In the genomic region with DNA sequence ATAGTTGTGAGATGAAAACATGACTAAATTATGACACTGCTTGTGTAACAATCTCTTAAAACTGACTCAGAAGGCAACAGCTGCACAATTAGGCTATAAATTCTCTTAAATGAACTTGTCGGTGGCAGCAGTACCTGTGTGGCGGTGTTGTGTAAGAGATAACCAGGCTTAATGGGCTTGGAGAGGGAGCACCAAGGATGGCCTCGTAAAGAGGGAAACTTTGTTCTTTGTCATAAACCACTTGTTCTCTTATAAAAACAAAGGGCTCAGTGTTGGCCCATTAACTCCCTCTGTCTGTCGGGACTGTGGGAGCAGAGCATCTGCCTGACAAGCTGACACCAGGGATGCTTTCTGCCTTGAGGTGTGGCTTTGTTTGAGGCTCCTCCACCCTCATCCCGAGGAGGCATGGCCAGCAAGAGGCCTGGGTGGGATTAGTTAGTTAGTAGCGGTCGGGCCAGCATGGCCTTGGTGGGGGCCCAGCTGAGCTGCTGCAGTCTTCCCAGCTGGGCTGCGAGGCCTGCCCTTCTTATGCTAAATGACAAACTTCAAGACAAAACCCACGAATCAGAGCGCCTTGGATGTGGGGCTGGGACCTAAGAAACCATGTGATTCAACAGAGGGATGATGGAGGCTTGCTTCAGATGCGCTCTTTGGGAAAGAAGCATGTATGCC, we compare ENCODE assay signal across 16 cellular contexts.
DNase-seq lines count a peak whose midpoint lies in the region; ATAC-seq and TF ChIP-seq lines count a peak whose summit lies in the region.
"Had no signal": no experiment of that assay in that cellular context is flagged by ENCODE, and none has a peak within 500 bp of the region (broad histone marks: within the 10 kb centered on the region; RNA-seq: fewer than 3 reads in every experiment).

No MANE protein-coding gene starts in this region.

- H3K4me2 ChIP-seq in PC-3 (ENCODE audit: low read length) = no peak overlapping the region

- no peaks in the 10 kb centered on the region for H3K4me1 Mint-ChIP-seq in activated T-cell treated with anti-CD3 and anti-CD28 coated beads, Interleukin-2, amount 50 U/mL, for 4 hours (ENCODE audit: low read depth)
- H3K4me1 Mint-ChIP-seq: activated CD4-positive, alpha-beta memory T cell treated with anti-CD3 and anti-CD28 coated beads, Interleukin-2, amount 10 ng/mL, durations not matched to agents 7 days and 5 days had no signal

- H3K9me3 ChIP-seq in PC-3 (ENCODE audit: low read length) (no peaks in the 10 kb centered on the region), iPS DF 6.9 (ENCODE audit: control insufficient read depth, insufficient read depth, low read length) (no peaks in the 10 kb centered on the region), Peyer's patch (no peaks in the 10 kb centered on the region)
- H3K9me3 ChIP-seq: Caco-2 had no signal

- H3K27ac ChIP-seq in PC-3 (ENCODE audit: low read length) (no peak overlapping the region), iPS DF 6.9 (ENCODE audit: low read length) (no peak overlapping the region), Peyer's patch (peak overlapping the region in 1 of 4 donors; percentile 1)

- POLR2A ChIA-PET in PC-3 (lab: Charles Lee; ENCODE audit: unreplicated experiment) = no interaction called here

- no peak overlapping the region for H3K4me3 ChIP-seq in PC-3 (ENCODE audit: low read length)
- H3K4me3 ChIP-seq in iPS DF 6.9 (ENCODE audit: low read length) = no peak overlapping the region
- no peak overlapping the region for H3K4me3 ChIP-seq in Peyer's patch

- no peaks in the 10 kb centered on the region for H4K20me1 ChIP-seq in PC-3 (ENCODE audit: low read length)

- no peak overlapping the region for H3K9ac ChIP-seq in PC-3 (ENCODE audit: low read length)

- no peak overlapping the region for H2AFZ ChIP-seq in PC-3 (ENCODE audit: low read length)

- no peaks in the 10 kb centered on the region for H3K9me3 Mint-ChIP-seq in activated T-cell treated with anti-CD3 and anti-CD28 coated beads, Interleukin-2, amount 50 U/mL, for 4 hours
- H3K9me3 Mint-ChIP-seq: activated CD4-positive, alpha-beta memory T cell treated with anti-CD3 and anti-CD28 coated beads, Interleukin-2, amount 10 ng/mL, durations not matched to agents 7 days and 5 days; dendritic cell treated with granulocyte-macrophage colony-stimulating factor and Interleukin-4, amounts not matched to agents 40 ng/mL and 50 ng/mL, for 4 days; mesothelial cell of epicardium had no signal

- no peak overlapping the region for H3K4me3 Mint-ChIP-seq in activated T-cell treated with anti-CD3 and anti-CD28 coated beads, Interleukin-2, amount 50 U/mL, for 4 hours
- H3K4me3 Mint-ChIP-seq: activated CD4-positive, alpha-beta memory T cell treated with anti-CD3 and anti-CD28 coated beads, Interleukin-2, amount 10 ng/mL, durations not matched to agents 7 days and 5 days; dendritic cell treated with granulocyte-macrophage colony-stimulating factor and Interleukin-4, amounts not matched to agents 40 ng/mL and 50 ng/mL, for 4 days; mesothelial cell of epicardium had no signal

- no TSS peak for BruUV-seq in PC-3 (replicated peaks; lab: Mats Ljungman, UMichigan)

- H3K36me3 ChIP-seq in PC-3 (ENCODE audit: low read depth, low read length) = no peaks in the 10 kb centered on the region
- no peaks in the 10 kb centered on the region for H3K36me3 ChIP-seq in iPS DF 6.9 (ENCODE audit: control insufficient read depth, insufficient read depth, low read length)
- no peaks in the 10 kb centered on the region for H3K36me3 ChIP-seq in Peyer's patch

- no peak for TF ChIP-seq POLR2A in Peyer's patch (IDR thresholded peaks at IDR 0.05)

- H3K9me2 ChIP-seq in PC-3 (replicated peaks; ENCODE audit: low read length) = no peaks in the 10 kb centered on the region

- H3K4me1 ChIP-seq in PC-3 (ENCODE audit: insufficient read depth, low read length) (peaks cover 50% of the 10 kb centered on the region), iPS DF 6.9 (ENCODE audit: control insufficient read depth, insufficient read depth, low read length) (peaks cover 10% of the 10 kb centered on the region), Peyer's patch (peaks cover 0 to 11% (median 0%) of the 10 kb centered on the region in 4 donors)
- H3K4me1 ChIP-seq: Caco-2 had no signal

- H3K27me3 ChIP-seq in PC-3 (ENCODE audit: low read length) (no peaks in the 10 kb centered on the region), iPS DF 6.9 (ENCODE audit: control insufficient read depth, insufficient read depth, low read length) (no peaks in the 10 kb centered on the region), Peyer's patch (no peaks in the 10 kb centered on the region)

- no peaks in the 10 kb centered on the region for H3K79me2 ChIP-seq in PC-3 (ENCODE audit: low read length)

- H3K27me3 Mint-ChIP-seq in activated T-cell treated with anti-CD3 and anti-CD28 coated beads, Interleukin-2, amount 50 U/mL, for 4 hours (ENCODE audit: low read depth) = peaks cover 8% of the 10 kb centered on the region

- no peak for ATAC-seq in PC-3
- ATAC-seq in activated T-cell treated with anti-CD3 and anti-CD28 coated beads, Interleukin-2, amount 50 U/mL, for 4 hours = no peak
- no peak for ATAC-seq in HG03039 (IDR thresholded peaks at IDR 0.05; ENCODE audit: unreplicated experiment)

- TF ChIP-seq CTCF in PC-3 (conservative IDR thresholded peaks at IDR 0.05; ENCODE audit: low read depth, low read length) = no peak
- no peak for TF ChIP-seq CTCF in Peyer's patch (IDR thresholded peaks at IDR 0.05)

- CTCF ChIA-PET in PC-3 (lab: Charles Lee) = no interaction called here

- no peaks in the 10 kb centered on the region for H3K36me3 Mint-ChIP-seq in activated T-cell treated with anti-CD3 and anti-CD28 coated beads, Interleukin-2, amount 50 U/mL, for 4 hours (ENCODE audit: insufficient read depth)
- H3K36me3 Mint-ChIP-seq: mesothelial cell of epicardium had no signal

- peak; percentile 35 for DNase-seq in Ammon's horn (ENCODE audit: low spot score)
- peak; percentile 44 for DNase-seq in NCI-H128 (lab: John Stamatoyannopoulos, UW; ENCODE audit: unreplicated experiment)
- DNase-seq in PC-3 = peak; percentile 19
- peak; percentile 39 for DNase-seq in iPS DF 6.9 (ENCODE audit: low read depth, low spot score)
- DNase-seq in activated T-cell treated with anti-CD3 and anti-CD28 coated beads, Interleukin-2, amount 50 U/mL, for 4 hours = no peak
- DNase-seq in dedifferentiated amniotic fluid mesenchymal stem cell (ENCODE audit: extremely low spot score) = no peak
- no peak for DNase-seq in Peyer's patch
- DNase-seq: activated CD4-positive, alpha-beta memory T cell treated with anti-CD3 and anti-CD28 coated beads, Interleukin-2, amount 10 ng/mL, durations not matched to agents 7 days and 5 days; activated gamma-delta T cell; Caco-2; HCEC 1CT; SIG-M5; stimulated activated CD4-positive, alpha-beta T cell treated with anti-CD3 and anti-CD28 coated beads, Interleukin-12 subunit alpha, Interleukin-12 subunit beta, amount 100 ng/mL, for 4 hours had no signal

- WGBS in iPS DF 6.9 (ENCODE audit: insufficient coverage, insufficient read length) = no CpG with 5 or more reads among the region's 11 CpGs

- peaks cover 10% of the 10 kb centered on the region for H3F3A ChIP-seq in PC-3 (ENCODE audit: low read length, unreplicated experiment)

- intact Hi-C loops in PC-3 (cut with micrococcal nuclease) = no loop called here

Comparison
In these comparisons a context has a peak if more than half of its experiments do, and no peak if none do; other contexts are left out.
1. DNase-seq: peak in Ammon's horn (single experiment), NCI-H128 (single experiment), PC-3 (single experiment) and iPS DF 6.9 (single experiment); none in activated T-cell treated with anti-CD3 and anti-CD28 coated beads, Interleukin-2, amount 50 U/mL, for 4 hours (single experiment), dedifferentiated amniotic fluid mesenchymal stem cell (single experiment) and Peyer's patch (0 of 3).